ENCODE assay signal across 1 cellular context in the genomic region with DNA sequence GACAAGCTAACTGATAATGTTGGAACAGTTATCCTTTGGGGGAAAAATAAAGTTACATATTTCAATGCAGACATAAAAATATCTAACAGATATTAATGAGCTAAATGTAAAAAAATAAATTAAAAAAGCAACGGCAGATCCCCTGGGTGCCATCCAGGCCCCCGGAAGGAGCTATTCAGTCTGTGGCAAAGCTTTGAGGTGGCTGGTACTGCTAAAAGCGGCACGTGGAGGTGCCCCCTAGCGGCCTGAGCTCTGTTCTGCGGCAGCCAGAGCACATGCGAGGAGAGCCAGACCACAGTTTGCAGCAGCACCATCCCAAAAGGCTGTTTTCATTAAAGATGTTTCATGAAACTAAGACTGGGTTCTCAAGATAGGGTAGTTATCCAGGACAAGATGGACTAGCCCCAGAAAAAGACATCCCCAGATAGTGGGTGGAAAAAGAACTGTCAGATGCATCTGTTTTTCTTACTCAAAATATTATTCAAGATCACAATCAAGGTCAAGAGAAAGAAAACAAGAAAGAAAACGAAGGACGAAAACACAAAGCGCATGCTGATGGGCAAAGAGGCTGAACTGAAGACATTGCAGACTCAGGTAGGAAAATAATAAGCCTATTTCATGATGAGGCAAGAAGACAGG.
TF ChIP-seq lines count a peak whose summit lies in the region.

No MANE protein-coding gene starts in this region.

TF ChIP-seq in HepG2, 621 proteins besides CTCF, POLR2A, EP300 and RAD21 (continued from another document):
- TF ChIP-seq, protein P1, sequence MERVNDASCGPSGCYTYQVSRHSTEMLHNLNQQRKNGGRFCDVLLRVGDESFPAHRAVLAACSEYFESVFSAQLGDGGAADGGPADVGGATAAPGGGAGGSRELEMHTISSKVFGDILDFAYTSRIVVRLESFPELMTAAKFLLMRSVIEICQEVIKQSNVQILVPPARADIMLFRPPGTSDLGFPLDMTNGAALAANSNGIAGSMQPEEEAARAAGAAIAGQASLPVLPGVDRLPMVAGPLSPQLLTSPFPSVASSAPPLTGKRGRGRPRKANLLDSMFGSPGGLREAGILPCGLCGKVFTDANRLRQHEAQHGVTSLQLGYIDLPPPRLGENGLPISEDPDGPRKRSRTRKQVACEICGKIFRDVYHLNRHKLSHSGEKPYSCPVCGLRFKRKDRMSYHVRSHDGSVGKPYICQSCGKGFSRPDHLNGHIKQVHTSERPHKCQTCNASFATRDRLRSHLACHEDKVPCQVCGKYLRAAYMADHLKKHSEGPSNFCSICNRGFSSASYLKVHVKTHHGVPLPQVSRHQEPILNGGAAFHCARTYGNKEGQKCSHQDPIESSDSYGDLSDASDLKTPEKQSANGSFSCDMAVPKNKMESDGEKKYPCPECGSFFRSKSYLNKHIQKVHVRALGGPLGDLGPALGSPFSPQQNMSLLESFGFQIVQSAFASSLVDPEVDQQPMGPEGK (CRISPR knock-in tag; IDR thresholded peaks at IDR 0.05), result peak; percentile 41; the same call in 1 of the 2 replicates
- TF ChIP-seq MYC (CRISPR knock-in tag; IDR thresholded peaks at IDR 0.05; ENCODE audit: borderline replicate concordance) (peak; percentile 69; the same call in 1 of the 2 replicates), IRF2 (CRISPR knock-in tag; IDR thresholded peaks at IDR 0.05) (0 out of 2 replicates have a peak, but pooled peaks have one; percentile 37), PPARG (CRISPR knock-in tag; conservative IDR thresholded peaks at IDR 0.05) (0 out of 2 replicates have a peak, but pooled peaks have one; percentile 45), SMC3 (IDR thresholded peaks at IDR 0.05; ENCODE audit: low read length) (peak; percentile 72), SALL1 (CRISPR knock-in tag; IDR thresholded peaks at IDR 0.05) (peak; percentile 42; the same call in 1 of the 2 replicates), GATAD1 (CRISPR knock-in tag; IDR thresholded peaks at IDR 0.05) (0 out of 2 replicates have a peak, but pooled peaks have one; percentile 20)
- TF ChIP-seq, protein P2, sequence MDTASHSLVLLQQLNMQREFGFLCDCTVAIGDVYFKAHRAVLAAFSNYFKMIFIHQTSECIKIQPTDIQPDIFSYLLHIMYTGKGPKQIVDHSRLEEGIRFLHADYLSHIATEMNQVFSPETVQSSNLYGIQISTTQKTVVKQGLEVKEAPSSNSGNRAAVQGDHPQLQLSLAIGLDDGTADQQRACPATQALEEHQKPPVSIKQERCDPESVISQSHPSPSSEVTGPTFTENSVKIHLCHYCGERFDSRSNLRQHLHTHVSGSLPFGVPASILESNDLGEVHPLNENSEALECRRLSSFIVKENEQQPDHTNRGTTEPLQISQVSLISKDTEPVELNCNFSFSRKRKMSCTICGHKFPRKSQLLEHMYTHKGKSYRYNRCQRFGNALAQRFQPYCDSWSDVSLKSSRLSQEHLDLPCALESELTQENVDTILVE (CRISPR knock-in tag; IDR thresholded peaks at IDR 0.05), result peak; percentile 51; the same call in 1 of the 2 replicates
TF ChIP-seq in HepG2: peak in this region for 36.
